26 cellular contexts compared by ENCODE assay signal in the genomic region with DNA sequence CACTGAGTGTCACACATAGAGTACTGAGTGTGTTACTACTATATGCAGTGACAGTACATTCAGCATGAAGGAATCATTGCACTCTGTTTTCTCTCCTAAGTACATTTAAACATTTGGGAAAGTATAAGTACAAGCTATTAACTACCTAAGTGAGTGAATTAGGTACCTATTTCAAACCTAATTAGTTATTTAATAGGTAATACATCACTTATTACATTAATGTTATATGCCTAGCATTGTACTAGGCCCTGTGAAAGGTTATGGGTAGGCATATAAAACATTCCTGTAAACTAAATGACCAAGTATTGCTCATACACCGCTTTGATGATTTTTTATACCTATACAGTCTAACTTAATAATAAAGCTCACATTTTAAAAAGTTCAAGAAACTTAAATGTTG. TPM values are rescaled to one million over a fixed set of nuclear protein-coding genes. Genes with fewer than 3 reads are reported as not detected.
"Had no signal": no experiment of that assay in that cellular context is flagged by ENCODE, and none has a peak within 500 bp of the region (broad histone marks: within the 10 kb centered on the region; RNA-seq: fewer than 3 reads in every experiment).

No MANE protein-coding gene starts in this region.

- DNase-seq: effector memory CD4-positive, alpha-beta T cell; heart left ventricle; hippocampal formation; kidney glomerular epithelial cell; mammary epithelial cell; naive thymus-derived CD4-positive, alpha-beta T cell; nephron progenitor cell; sigmoid colon; stimulated activated CD4-positive, alpha-beta T cell treated with anti-CD3 and anti-CD28 coated beads, Interleukin-12 subunit alpha, Interleukin-12 subunit beta, amount 100 ng/mL, for 4 hours; stimulated activated naive CD4-positive, alpha-beta T cell; trophoblast cell had no signal

- ATAC-seq: esophagus mucosa; heart left ventricle; left lobe of liver; naive thymus-derived CD4-positive, alpha-beta T cell had no signal

- H3K36me3 ChIP-seq: heart left ventricle, prostate gland, right atrium auricular region, sigmoid colon had no signal

- H3K9me3 ChIP-seq: heart left ventricle, prostate gland, right atrium auricular region, sigmoid colon had no signal

- H3K9ac ChIP-seq: parathyroid adenoma had no signal

- H3K27ac ChIP-seq: heart left ventricle, parathyroid adenoma, prostate gland, right atrium auricular region, sigmoid colon, skin epidermis had no signal

- FAIRE-seq: endometrium, frontal cortex, urothelium cell line had no signal

- H3K4me1 ChIP-seq: heart left ventricle, parathyroid adenoma, prostate gland, right atrium auricular region, sigmoid colon had no signal

- H3K4me3 ChIP-seq: heart left ventricle, prostate gland, right atrium auricular region, sigmoid colon, skin epidermis had no signal

RNA-seq across cellular contexts. Expression of gene PPP3R2, which starts 25.7 kb away (rescaled TPM):
- total RNA-seq: esophagus mucosa; fibroblast of lung; glomerular endothelial cell; heart left ventricle; left lobe of liver; lower leg skin; mammary epithelial cell; mesenteric fat pad; mononuclear cell; naive thymus-derived CD4-positive, alpha-beta T cell; omental fat pad; right atrium auricular region; sigmoid colon had no signal
- polyA plus RNA-seq: fibroblast of lung; heart left ventricle; mammary epithelial cell; naive thymus-derived CD4-positive, alpha-beta T cell had no signal
